ENCODE assay signal across 18 cellular contexts in the genomic region with DNA sequence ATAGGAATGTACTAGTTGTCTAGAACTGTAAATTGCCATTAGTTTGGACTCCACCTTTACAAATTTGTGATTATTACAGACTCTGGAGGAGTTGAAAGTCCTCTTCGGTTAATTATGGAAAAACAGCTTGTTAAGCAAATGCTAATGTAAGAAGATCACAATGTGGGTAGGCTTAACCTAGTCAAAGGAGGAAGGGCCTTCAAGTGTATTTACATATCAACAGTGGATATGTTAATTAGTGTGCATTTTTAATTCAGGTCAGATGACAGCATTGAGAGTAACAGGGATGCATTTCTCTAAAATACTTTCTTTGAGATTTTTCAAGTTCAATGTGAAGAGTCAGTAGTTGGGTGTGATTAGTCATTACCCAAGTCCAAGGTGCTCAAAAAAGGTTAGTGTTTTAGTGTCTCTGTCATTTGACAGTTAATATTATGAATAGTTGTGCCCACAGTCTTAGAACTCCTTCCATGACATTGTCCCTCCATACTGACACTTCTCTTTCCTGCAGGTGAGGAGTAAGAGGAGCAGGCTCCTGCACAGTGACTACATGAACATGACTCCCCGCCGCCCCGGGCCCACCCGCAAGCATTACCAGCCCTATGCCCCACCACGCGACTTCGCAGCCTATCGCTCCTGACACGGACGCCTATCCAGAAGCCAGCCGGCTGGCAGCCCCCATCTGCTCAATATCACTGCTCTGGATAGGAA. TPM values are rescaled to one million over a fixed set of nuclear protein-coding genes. Genes with fewer than 3 reads are reported as not detected.
DNase-seq lines count a peak whose midpoint lies in the region; ATAC-seq, FAIRE-seq and TF ChIP-seq lines count a peak whose summit lies in the region.
"Had no signal": no experiment of that assay in that cellular context is flagged by ENCODE, and none has a peak within 500 bp of the region (broad histone marks: within the 10 kb centered on the region; RNA-seq: fewer than 3 reads in every experiment).

No MANE protein-coding gene starts in this region.

- intact Hi-C loops in stomach (cut with DNase I; ENCODE audit: low total_unique reads): no loop called here

- H3K36me3 Mint-ChIP-seq in T-cell (peaks cover 80% of the 10 kb centered on the region), astrocyte (ENCODE audit: low read depth, unreplicated experiment) (no peaks in the 10 kb centered on the region)

- no peaks in the 10 kb centered on the region for H3K79me2 ChIP-seq in astrocyte (ENCODE audit: insufficient read depth, low read length)

- no peaks in the 10 kb centered on the region for H4K20me1 ChIP-seq in astrocyte (ENCODE audit: insufficient read depth, low read length)

- H3K27me3 Mint-ChIP-seq in T-cell: no peaks in the 10 kb centered on the region
- peaks cover 18% of the 10 kb centered on the region for H3K27me3 Mint-ChIP-seq in astrocyte (ENCODE audit: low read depth, unreplicated experiment)
- H3K27me3 Mint-ChIP-seq: effector memory CD8-positive, alpha-beta T cell had no signal

- 95 to 98% (median 97%) methylated on average over 12 of the region's 12 CpGs for WGBS in stomach, 5 donors

- H3K9ac ChIP-seq in astrocyte (ENCODE audit: low read length): no peak overlapping the region

- peak; percentile 45 for FAIRE-seq in astrocyte (lab: Jason Lieb, UNC)
- FAIRE-seq: GM12878 had no signal

- TF ChIP-seq CTCF in astrocyte (IDR thresholded peaks at IDR 0.05; ENCODE audit: insufficient read depth, low read depth, low read length) (no peak), stomach (IDR thresholded peaks at IDR 0.05) (no peak)

- H3K9me3 ChIP-seq in astrocyte (ENCODE audit: insufficient read depth, low read depth, low read length) (no peaks in the 10 kb centered on the region), stomach (no peaks in the 10 kb centered on the region)
- H3K9me3 ChIP-seq: lower lobe of right lung, sigmoid colon, suprapubic skin had no signal

- TF ChIP-seq EP300 in stomach (IDR thresholded peaks at IDR 0.05): no peak

- no peak overlapping the region for H3K4me2 ChIP-seq in astrocyte (ENCODE audit: low read length)

- H3K36me3 ChIP-seq in astrocyte (ENCODE audit: insufficient read depth, low read length) (no peaks in the 10 kb centered on the region), stomach (no peaks in the 10 kb centered on the region)
- H3K36me3 ChIP-seq: lower lobe of right lung, sigmoid colon, suprapubic skin had no signal

- ATAC-seq in T-cell (replicated peaks in 1 of 4) (no peak), HG03095 (IDR thresholded peaks at IDR 0.05; ENCODE audit: unreplicated experiment) (no peak)
- ATAC-seq: GM12878, lower lobe of right lung had no signal

- POLR2A ChIA-PET in T-cell (lab: Charles Lee): interaction anchor here in 1 of 2 donors (1.2 kb wide), 1 partner anchor 80 kb away, joined by 3 read pairs; no protein-coding TSS in a partner anchor

- H3K4me1 ChIP-seq in astrocyte (ENCODE audit: insufficient read depth, low read length) (no peaks in the 10 kb centered on the region), stomach (peaks cover 0 to 8% (median 6%) of the 10 kb centered on the region in 4 donors)
- H3K4me1 ChIP-seq: lower lobe of right lung, sigmoid colon had no signal

- peak overlapping the region; percentile 90 to 91 for H3K27ac Mint-ChIP-seq in T-cell
- no peak overlapping the region for H3K27ac Mint-ChIP-seq in astrocyte (ENCODE audit: unreplicated experiment)

- no peak for TF ChIP-seq POLR2A in stomach (IDR thresholded peaks at IDR 0.05)

- H3K4me3 ChIP-seq in astrocyte (ENCODE audit: insufficient read depth, low read depth, low read length) (no peak overlapping the region), stomach (no peak overlapping the region)
- H3K4me3 ChIP-seq: GM12878, lower lobe of right lung, sigmoid colon, suprapubic skin had no signal

- CTCF ChIA-PET in T-cell (lab: Charles Lee): interaction anchor here in 1 of 2 donors (1.2 to 3.3 kb wide), 2 partner anchors 15 to 80 kb away, joined by 3 to 9 read pairs; no protein-coding TSS in a partner anchor

- H3K9me3 Mint-ChIP-seq in T-cell (no peaks in the 10 kb centered on the region), astrocyte (ENCODE audit: unreplicated experiment) (no peaks in the 10 kb centered on the region)
- H3K9me3 Mint-ChIP-seq: effector memory CD8-positive, alpha-beta T cell had no signal

- H3K27me3 ChIP-seq in astrocyte (ENCODE audit: insufficient read depth, low read length) (no peaks in the 10 kb centered on the region), stomach (no peaks in the 10 kb centered on the region)
- H3K27me3 ChIP-seq: sigmoid colon, suprapubic skin had no signal

- H3K4me3 Mint-ChIP-seq in T-cell (no peak overlapping the region), astrocyte (ENCODE audit: unreplicated experiment) (no peak overlapping the region)
- H3K4me3 Mint-ChIP-seq: effector memory CD8-positive, alpha-beta T cell had no signal

- H2AFZ ChIP-seq in astrocyte (ENCODE audit: low read depth, low read length): no peak overlapping the region

- peaks cover 91 to 100% (median 99%) of the 10 kb centered on the region in 3 donors for H3K4me1 Mint-ChIP-seq in T-cell
- no peaks in the 10 kb centered on the region for H3K4me1 Mint-ChIP-seq in astrocyte (ENCODE audit: low read depth, unreplicated experiment)

- H3K27ac ChIP-seq in astrocyte (ENCODE audit: low read depth, low read length) (no peak overlapping the region), stomach (no peak overlapping the region)
- H3K27ac ChIP-seq: lower lobe of right lung, sigmoid colon, suprapubic skin had no signal

- DNase-seq in stimulated activated CD4-positive, alpha-beta T cell treated with anti-CD3 and anti-CD28 coated beads, Interleukin-1b, Interleukin-23, amount 100 ng/mL, for 48 hours: peak; percentile 46
- DNase-seq in stimulated activated CD4-positive, alpha-beta T cell treated with anti-CD3 and anti-CD28 coated beads, Interleukin-2, amount 100 ng/mL, for 48 hours: no peak
- no peak for DNase-seq in T-cell
- DNase-seq in astrocyte (ENCODE audit: low read depth): no peak
- no peak for DNase-seq in stomach
- no peak for DNase-seq in NCI-H1436 treated with DMSO at 0.1 percent for 48 hours (lab: John Stamatoyannopoulos, UW)
- DNase-seq: cerebellar nuclear complex; effector memory CD8-positive, alpha-beta T cell; GF-D8; lower lobe of right lung; NCI-H1417 treated with DMSO at 0.1 percent for 48 hours; SHP77; sigmoid colon; stimulated activated CD4-positive, alpha-beta T cell treated with anti-CD3 and anti-CD28 coated beads, Interleukin-2, amount 100 ng/mL, for 24 hours had no signal

RNA-seq across cellular contexts. Expression of gene CD28, which starts 28.0 kb away (rescaled TPM):
- 100 to 1,000 TPM; 112 to 154 (median 151) TPM for total RNA-seq in T-cell
- total RNA-seq in astrocyte: not detected in 2 replicates
- total RNA-seq in stomach: 1 to 10 TPM in 2 of 5 donors, under 1 TPM in 1, not detected in 2; 0.29 to 4.4 (median 2.9) TPM
- under 1 TPM; 0.15 to 0.25 (median 0.23) TPM for polyA plus RNA-seq in stomach
- total RNA-seq: osteocyte had no signal

Comparison
In these comparisons a context has a peak if more than half of its experiments do, and no peak if none do; other contexts are left out.
1. RNA of gene CD28, which starts 28.0 kb away (total RNA-seq): 112 to 154 TPM in T-cell; 0.29 to 4.4 TPM in stomach and not detected in astrocyte; every median in the first group is over 10 times any median in the second.